Comparison of ENCODE assay signal across 25 cellular contexts in genomic region chr9:1505489-1505888, GRCh38.
DNase-seq lines count a peak whose midpoint lies in the region; ATAC-seq, FAIRE-seq and TF ChIP-seq lines count a peak whose summit lies in the region.
"Had no signal": no experiment of that assay in that cellular context is flagged by ENCODE, and none has a peak within 500 bp of the region (broad histone marks: within the 10 kb centered on the region; RNA-seq: fewer than 3 reads in every experiment).

No MANE protein-coding gene starts in this region.

- POLR2A ChIA-PET in GM12878 (lab: Charles Lee), result no interaction called here
- POLR2A ChIA-PET in RWPE1 (lab: Yijun Ruan, JAX; ENCODE audit: low non-redundant PET), result no interaction called here

- H3K36me3 ChIP-seq in GM12878 (ENCODE audit: control insufficient read depth in 2 of 2, insufficient read depth in 2 of 2, low read length in 1 of 2) (no peaks in the 10 kb centered on the region), gastroesophageal sphincter (no peaks in the 10 kb centered on the region)
- H3K36me3 ChIP-seq: BLaER1 treated with 17β-estradiol and CSF1 and Interleukin-3, amounts not matched to agents 10 nM and 100 nM had no signal

- in situ Hi-C loops in GM12878 (cut with MboI), result no loop called here

- TF ChIP-seq POLR2A in GM12878 (IDR thresholded peaks at IDR 0.05; ENCODE audit: low read depth, low read length), result no peak
- TF ChIP-seq POLR2A in gastroesophageal sphincter (IDR thresholded peaks at IDR 0.05), result no peak

- RAD21 ChIA-PET in GM12878 (lab: Charles Lee; ENCODE audit: unreplicated experiment), result interaction anchor here (0.6 kb wide), 1 partner anchor 35 kb away, joined by 4 read pairs; no protein-coding TSS in a partner anchor

- no peaks in the 10 kb centered on the region for H3K27me3 Mint-ChIP-seq in activated CD4-positive, alpha-beta T cell treated with anti-CD3 and anti-CD28 coated beads, Interleukin-2, amount 10 ng/mL, durations not matched to agents 24 days and 14 days
- no peaks in the 10 kb centered on the region for H3K27me3 Mint-ChIP-seq in T-helper 2 cell treated with Interferon-gamma antibody and Interleukin-4, amounts not matched to agents 5 μg/mL and 100 μg/mL, for 36 hours (ENCODE audit: low read depth)

- BruUV-seq in GM12878 (replicated peaks; lab: Mats Ljungman, UMichigan), result no TSS peak

- no peaks in the 10 kb centered on the region for H3K4me1 ChIP-seq in GM12878 (ENCODE audit: control insufficient read depth, insufficient read depth, low read length)
- H3K4me1 ChIP-seq in gastroesophageal sphincter, result no peaks in the 10 kb centered on the region
- H3K4me1 ChIP-seq: BLaER1 treated with 17β-estradiol and CSF1 and Interleukin-3, amounts not matched to agents 10 nM and 100 nM had no signal

- H3K4me1 Mint-ChIP-seq in activated CD4-positive, alpha-beta T cell treated with anti-CD3 and anti-CD28 coated beads, Interleukin-2, amount 10 ng/mL, durations not matched to agents 24 days and 14 days, result no peaks in the 10 kb centered on the region
- H3K4me1 Mint-ChIP-seq in T-helper 2 cell treated with Interferon-gamma antibody and Interleukin-4, amounts not matched to agents 5 μg/mL and 100 μg/mL, for 36 hours (ENCODE audit: low read depth), result peaks cover 10% of the 10 kb centered on the region
- H3K4me1 Mint-ChIP-seq: GM23338, H9 had no signal

- no peak overlapping the region for H3K4me3 ChIP-seq in GM12878
- H3K4me3 ChIP-seq in gastroesophageal sphincter, result no peak overlapping the region
- H3K4me3 ChIP-seq: BLaER1 treated with 17β-estradiol and CSF1 and Interleukin-3, amounts not matched to agents 10 nM and 100 nM; GM23338; K562 had no signal

- whole genome bisulfite sequencing in GM12878 (ENCODE audit: insufficient coverage, insufficient replicate concordance, low lambda C conversion rate, missing lambda C conversion rate), result 0% methylated on average over 2 of the region's 2 CpGs
- 25 to 78% methylated on average over 2 of the region's 2 CpGs for WGBS in gastroesophageal sphincter (ENCODE audit: low coverage in 1 of 2), 2 donors

- no peak for DNase-seq in activated CD4-positive, alpha-beta T cell treated with anti-CD3 and anti-CD28 coated beads, Interleukin-2, amount 10 ng/mL, durations not matched to agents 24 days and 14 days
- no peak for DNase-seq in activated CD4-positive, alpha-beta T cell treated with anti-CD3 and anti-CD28 coated beads for 1 hour
- peak; percentile 9 for DNase-seq in stimulated activated CD4-positive, alpha-beta T cell treated with anti-CD3 and anti-CD28 coated beads, Interleukin-15, amount 100 ng/mL, for 24 hours
- DNase-seq in stimulated activated CD4-positive, alpha-beta T cell treated with anti-CD3 and anti-CD28 coated beads, Interleukin-2, amount 100 ng/mL, for 24 hours, result no peak
- peak; percentile 41 for DNase-seq in T-helper 2 cell treated with Interferon-gamma antibody and Interleukin-4, amounts not matched to agents 5 μg/mL and 100 μg/mL, for 36 hours (ENCODE audit: low spot score)
- DNase-seq in GM12878 (ENCODE audit: low read depth, low spot score), result no peak
- no peak for DNase-seq in RWPE1 (ENCODE audit: low spot score)
- DNase-seq: CD4-positive, alpha-beta T cell; H9; Kasumi-1; NCI-H1092 treated with DMSO at 0.1 percent for 48 hours; NCI-H1436; NCI-H187; NCI-H2081 treated with DMSO at 0.1 percent for 48 hours; NCI-H446; NCI-H524 treated with DMSO at 0.1 percent for 48 hours; NCI-H774; SK-N-SH had no signal

- no peaks in the 10 kb centered on the region for H3K36me3 Mint-ChIP-seq in activated CD4-positive, alpha-beta T cell treated with anti-CD3 and anti-CD28 coated beads, Interleukin-2, amount 10 ng/mL, durations not matched to agents 24 days and 14 days (ENCODE audit: low read depth)
- no peaks in the 10 kb centered on the region for H3K36me3 Mint-ChIP-seq in T-helper 2 cell treated with Interferon-gamma antibody and Interleukin-4, amounts not matched to agents 5 μg/mL and 100 μg/mL, for 36 hours (ENCODE audit: low read depth)

- TF ChIP-seq EP300 in GM12878 (IDR thresholded peaks at IDR 0.05; ENCODE audit: borderline replicate concordance in 1 of 2, control insufficient read depth in 1 of 2, low read depth in 2 of 2, low read length in 2 of 2) (no peak), gastroesophageal sphincter (IDR thresholded peaks at IDR 0.05) (no peak)

- SMC1A ChIA-PET in GM12878 (lab: Charles Lee; ENCODE audit: uncharacterized antibody, unreplicated experiment), result interaction anchor here (1.0 to 3.1 kb wide), 3 partner anchors 13 to 48 kb away, joined by 3 to 10 read pairs (median 3); no protein-coding TSS in a partner anchor

- CTCF ChIA-PET in GM12878 (lab: Yijun Ruan, JAX), result interaction anchor here (1.5 kb wide), 1 partner anchor 10 kb away, joined by 7 read pairs; no protein-coding TSS in a partner anchor
- CTCF ChIA-PET in RWPE1 (lab: Yijun Ruan, JAX), result no interaction called here

- TF ChIP-seq RAD21 in GM12878 (IDR thresholded peaks at IDR 0.05; ENCODE audit: insufficient read depth, low read depth, low read length), result no peak

- ATAC-seq in GM12878 (peak; percentile 59), gastroesophageal sphincter (no peak)
- ATAC-seq: GM23338, HepG2, K562 had no signal

- H3K27ac Mint-ChIP-seq in activated CD4-positive, alpha-beta T cell treated with anti-CD3 and anti-CD28 coated beads, Interleukin-2, amount 10 ng/mL, durations not matched to agents 24 days and 14 days, result peak overlapping the region; percentile 61
- no peak overlapping the region for H3K27ac Mint-ChIP-seq in T-helper 2 cell treated with Interferon-gamma antibody and Interleukin-4, amounts not matched to agents 5 μg/mL and 100 μg/mL, for 36 hours
- H3K27ac Mint-ChIP-seq: CD4-positive, alpha-beta T cell; GM23338; H9 had no signal

- intact Hi-C loops in activated CD4-positive, alpha-beta T cell treated with anti-CD3 and anti-CD28 coated beads, Interleukin-2, amount 10 ng/mL, durations not matched to agents 24 days and 14 days (cut with micrococcal nuclease), result loop anchor here (1.0 to 2.0 kb wide), 2 partner anchors 15 to 31 kb away; no protein-coding TSS in a partner anchor
- intact Hi-C loops in GM12878 (cut with micrococcal nuclease; ENCODE audit: unreplicated experiment), result no loop called here

- H3K9ac ChIP-seq in GM12878 (ENCODE audit: control insufficient read depth, insufficient read depth, low read length), result no peak overlapping the region
- H3K9ac ChIP-seq: BLaER1 treated with 17β-estradiol and CSF1 and Interleukin-3, amounts not matched to agents 10 nM and 100 nM; SK-N-SH had no signal

- no peak overlapping the region for H3K4me2 ChIP-seq in GM12878 (ENCODE audit: control insufficient read depth, insufficient read depth)
- H3K4me2 ChIP-seq: BLaER1 treated with 17β-estradiol and CSF1 and Interleukin-3, amounts not matched to agents 10 nM and 100 nM; GM23338; SK-N-SH had no signal

- H3K9me3 ChIP-seq in GM12878 (replicated peaks; ENCODE audit: control insufficient read depth, insufficient read depth, low read length), result no peaks in the 10 kb centered on the region
- H3K9me3 ChIP-seq in gastroesophageal sphincter, result peaks cover 0 to 5% (median 0%) of the 10 kb centered on the region in 3 donors
- H3K9me3 ChIP-seq: SK-N-SH had no signal

- H3K27ac ChIP-seq in GM12878 (ENCODE audit: control insufficient read depth, insufficient read depth), result no peak overlapping the region
- H3K27ac ChIP-seq in RWPE1, result no peak overlapping the region
- H3K27ac ChIP-seq in gastroesophageal sphincter, result no peak overlapping the region
- H3K27ac ChIP-seq: BLaER1 treated with 17β-estradiol and CSF1 and Interleukin-3, amounts not matched to agents 10 nM and 100 nM had no signal

- H3K9me3 Mint-ChIP-seq in activated CD4-positive, alpha-beta T cell treated with anti-CD3 and anti-CD28 coated beads, Interleukin-2, amount 10 ng/mL, durations not matched to agents 24 days and 14 days, result peaks cover 4% of the 10 kb centered on the region
- peaks cover 9% of the 10 kb centered on the region for H3K9me3 Mint-ChIP-seq in T-helper 2 cell treated with Interferon-gamma antibody and Interleukin-4, amounts not matched to agents 5 μg/mL and 100 μg/mL, for 36 hours
- H3K9me3 Mint-ChIP-seq: CD4-positive, alpha-beta T cell; GM23338 had no signal

- no peak overlapping the region for H2AFZ ChIP-seq in GM12878 (ENCODE audit: control insufficient read depth, low read depth, low read length)
- H2AFZ ChIP-seq: GM23338 had no signal

- no peak overlapping the region for H3K4me3 Mint-ChIP-seq in activated CD4-positive, alpha-beta T cell treated with anti-CD3 and anti-CD28 coated beads, Interleukin-2, amount 10 ng/mL, durations not matched to agents 24 days and 14 days
- H3K4me3 Mint-ChIP-seq in T-helper 2 cell treated with Interferon-gamma antibody and Interleukin-4, amounts not matched to agents 5 μg/mL and 100 μg/mL, for 36 hours, result no peak overlapping the region
- H3K4me3 Mint-ChIP-seq: CD4-positive, alpha-beta T cell; GM23338; H9 had no signal

- H4K20me1 ChIP-seq in GM12878 (ENCODE audit: control insufficient read depth, insufficient read depth), result no peaks in the 10 kb centered on the region
- H4K20me1 ChIP-seq: BLaER1 treated with 17β-estradiol and CSF1 and Interleukin-3, amounts not matched to agents 10 nM and 100 nM had no signal

- H3K27me3 ChIP-seq in GM12878 (replicated peaks in 1 of 2; ENCODE audit: control insufficient read depth in 2 of 2, insufficient read depth in 2 of 2, low read length in 1 of 2), result no peaks in the 10 kb centered on the region
- H3K27me3 ChIP-seq in gastroesophageal sphincter, result no peaks in the 10 kb centered on the region
- H3K27me3 ChIP-seq: BLaER1 treated with 17β-estradiol and CSF1 and Interleukin-3, amounts not matched to agents 10 nM and 100 nM had no signal

- H3K79me2 ChIP-seq in GM12878 (ENCODE audit: control insufficient read depth, insufficient read depth, low read length), result no peaks in the 10 kb centered on the region

- TF ChIP-seq CTCF in GM12878 (IDR thresholded peaks at IDR 0.05 in 2 of 3, conservative IDR thresholded peaks at IDR 0.05 in 1 of 3; ENCODE audit: control insufficient read depth in 2 of 3, extremely low read depth in 1 of 3, insufficient read depth in 1 of 3, low read depth in 3 of 3, low read length in 3 of 3) (no peak), RWPE1 (conservative IDR thresholded peaks at IDR 0.05; ENCODE audit: low read depth) (no peak), gastroesophageal sphincter (IDR thresholded peaks at IDR 0.05) (no peak)

- FAIRE-seq in GM12878 (lab: Jason Lieb, UNC), result no peak
- FAIRE-seq: D721Med, HepG2, K562, RCC 7860 had no signal

TF ChIP-seq in GM12878, 131 proteins besides CTCF, POLR2A, EP300 and RAD21 (continues in another document):
- TF ChIP-seq POLR2AphosphoS2 (IDR thresholded peaks at IDR 0.05; ENCODE audit: low read depth, low read length), result no peak
- no peak for TF ChIP-seq TAF1 (IDR thresholded peaks at IDR 0.05; ENCODE audit: borderline replicate concordance, low read depth, low read length)
- no peak for TF ChIP-seq SUPT20H (IDR thresholded peaks at IDR 0.05; ENCODE audit: borderline replicate concordance, control insufficient read depth, low read depth, low read length)
- no peak for TF ChIP-seq DPF2 (IDR thresholded peaks at IDR 0.05)

Comparison
In these comparisons a context has a peak if more than half of its experiments do, and no peak if none do; other contexts are left out.
1. DNase-seq: peak in stimulated activated CD4-positive, alpha-beta T cell treated with anti-CD3 and anti-CD28 coated beads, Interleukin-15, amount 100 ng/mL, for 24 hours (single experiment) and T-helper 2 cell treated with Interferon-gamma antibody and Interleukin-4, amounts not matched to agents 5 μg/mL and 100 μg/mL, for 36 hours (single experiment); none in activated CD4-positive, alpha-beta T cell treated with anti-CD3 and anti-CD28 coated beads, Interleukin-2, amount 10 ng/mL, durations not matched to agents 24 days and 14 days (single experiment), activated CD4-positive, alpha-beta T cell treated with anti-CD3 and anti-CD28 coated beads for 1 hour (single experiment), stimulated activated CD4-positive, alpha-beta T cell treated with anti-CD3 and anti-CD28 coated beads, Interleukin-2, amount 100 ng/mL, for 24 hours (0 of 2), GM12878 (single experiment) and RWPE1 (single experiment).